1 cellular context compared by ENCODE assay signal in the genomic region with DNA sequence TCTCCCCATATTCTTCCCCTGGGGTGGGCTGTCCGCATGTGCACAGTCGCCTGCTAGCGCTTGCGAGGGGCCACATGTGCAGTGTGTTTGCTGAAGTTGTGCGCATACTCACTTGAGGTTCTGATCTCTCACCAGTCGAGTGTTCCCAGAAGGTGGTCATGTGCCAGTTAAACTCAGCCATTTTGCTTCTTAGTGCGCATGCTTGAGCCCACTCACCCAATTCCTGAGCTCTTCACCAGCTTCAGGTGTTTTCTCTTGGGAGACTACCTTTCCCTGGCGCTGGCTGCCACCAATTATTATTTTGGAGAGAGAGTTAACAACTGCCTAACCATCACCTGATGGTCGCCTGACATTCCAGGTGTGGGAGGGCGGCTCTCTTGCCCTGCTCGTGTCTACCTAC.
A peak's percentile ranks its signal among the peaks of the same experiment; 100 is the strongest.
TF ChIP-seq lines count a peak whose summit lies in the region.

No MANE protein-coding gene starts in this region.

TF ChIP-seq in K562, 482 proteins besides CTCF, POLR2A, EP300 and RAD21 (continued from another document):
- TF ChIP-seq, protein P1, sequence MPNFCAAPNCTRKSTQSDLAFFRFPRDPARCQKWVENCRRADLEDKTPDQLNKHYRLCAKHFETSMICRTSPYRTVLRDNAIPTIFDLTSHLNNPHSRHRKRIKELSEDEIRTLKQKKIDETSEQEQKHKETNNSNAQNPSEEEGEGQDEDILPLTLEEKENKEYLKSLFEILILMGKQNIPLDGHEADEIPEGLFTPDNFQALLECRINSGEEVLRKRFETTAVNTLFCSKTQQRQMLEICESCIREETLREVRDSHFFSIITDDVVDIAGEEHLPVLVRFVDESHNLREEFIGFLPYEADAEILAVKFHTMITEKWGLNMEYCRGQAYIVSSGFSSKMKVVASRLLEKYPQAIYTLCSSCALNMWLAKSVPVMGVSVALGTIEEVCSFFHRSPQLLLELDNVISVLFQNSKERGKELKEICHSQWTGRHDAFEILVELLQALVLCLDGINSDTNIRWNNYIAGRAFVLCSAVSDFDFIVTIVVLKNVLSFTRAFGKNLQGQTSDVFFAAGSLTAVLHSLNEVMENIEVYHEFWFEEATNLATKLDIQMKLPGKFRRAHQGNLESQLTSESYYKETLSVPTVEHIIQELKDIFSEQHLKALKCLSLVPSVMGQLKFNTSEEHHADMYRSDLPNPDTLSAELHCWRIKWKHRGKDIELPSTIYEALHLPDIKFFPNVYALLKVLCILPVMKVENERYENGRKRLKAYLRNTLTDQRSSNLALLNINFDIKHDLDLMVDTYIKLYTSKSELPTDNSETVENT (CRISPR knock-in tag; IDR thresholded peaks at IDR 0.05): no peak
- no peak for TF ChIP-seq POLR2H (tag; IDR thresholded peaks at IDR 0.05; ENCODE audit: low read depth)
- peak; percentile 53 to 59 for TF ChIP-seq NRF1 (conservative IDR thresholded peaks at IDR 0.05 in 1 of 2, IDR thresholded peaks at IDR 0.05 in 1 of 2)
